21 cellular contexts compared by ENCODE assay signal in the genomic region with DNA sequence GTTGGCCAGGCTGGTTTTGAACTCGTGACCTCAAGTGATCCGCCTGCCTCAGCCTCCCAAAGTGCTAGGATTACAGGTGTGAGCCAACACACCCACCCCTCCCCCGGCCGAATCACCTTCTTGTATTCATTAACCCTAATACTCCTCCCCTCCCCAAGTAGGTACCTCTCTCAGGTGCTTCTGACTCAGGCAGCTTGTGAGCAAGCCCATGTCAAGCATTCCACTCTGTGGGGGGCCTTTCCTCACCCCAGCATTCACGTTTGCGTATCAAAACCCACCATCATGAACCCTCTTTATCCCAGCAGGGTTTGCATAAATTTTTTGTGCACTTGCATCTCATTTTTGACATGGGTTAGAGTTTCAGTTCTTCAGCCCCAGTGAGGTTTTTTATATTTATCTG.
"Had no signal": no experiment of that assay in that cellular context is flagged by ENCODE, and none has a peak within 500 bp of the region (broad histone marks: within the 10 kb centered on the region; RNA-seq: fewer than 3 reads in every experiment).

No MANE protein-coding gene starts in this region.

- H3K27ac Mint-ChIP-seq: dendritic cell treated with granulocyte-macrophage colony-stimulating factor and Interleukin-4, amounts not matched to agents 40 ng/mL and 50 ng/mL, for 4 days; effector memory CD8-positive, alpha-beta T cell; naive thymus-derived CD8-positive, alpha-beta T cell; stimulated activated memory B cell treated with anti-CD40 and anti-IgM and Interleukin-4, amounts not matched to agents 10 μg/mL and 1 μg/mL and 100 μg/mL, for 72 hours; stimulated activated naive CD8-positive, alpha-beta T cell treated with anti-CD3 and anti-CD28 coated beads, Interleukin-15, Interleukin-2, amounts not matched to agents 100 ng/mL and 50 ng/mL, for 24 hours had no signal

- H3K27me3 Mint-ChIP-seq: dendritic cell treated with granulocyte-macrophage colony-stimulating factor and Interleukin-4, amounts not matched to agents 40 ng/mL and 50 ng/mL, for 4 days had no signal

- H3K36me3 Mint-ChIP-seq: naive thymus-derived CD8-positive, alpha-beta T cell; stimulated activated memory B cell treated with anti-CD40 and anti-IgM and Interleukin-4, amounts not matched to agents 10 μg/mL and 1 μg/mL and 100 μg/mL, for 72 hours had no signal

- H3K36me3 ChIP-seq: spleen, tibial artery, upper lobe of right lung, vagina had no signal

- H3K27me3 ChIP-seq: foreskin keratinocyte, hepatocyte, tibial artery, upper lobe of right lung, vagina had no signal

- H3K9me3 Mint-ChIP-seq: dendritic cell treated with granulocyte-macrophage colony-stimulating factor and Interleukin-4, amounts not matched to agents 40 ng/mL and 50 ng/mL, for 4 days; effector memory CD8-positive, alpha-beta T cell; naive thymus-derived CD8-positive, alpha-beta T cell; neural crest cell; stimulated activated memory B cell treated with anti-CD40 and anti-IgM and Interleukin-4, amounts not matched to agents 10 μg/mL and 1 μg/mL and 100 μg/mL, for 72 hours; stimulated activated naive CD8-positive, alpha-beta T cell treated with anti-CD3 and anti-CD28 coated beads, Interleukin-15, Interleukin-2, amounts not matched to agents 100 ng/mL and 50 ng/mL, for 24 hours had no signal

- H3K4me1 ChIP-seq: foreskin keratinocyte, spleen, tibial artery, upper lobe of right lung, vagina had no signal

- H3K79me2 ChIP-seq: hepatocyte had no signal

- H2AFZ ChIP-seq: hepatocyte had no signal

- H3K4me3 ChIP-seq: hepatocyte, mucosa of descending colon, spleen, tibial artery, upper lobe of right lung, vagina had no signal

- H3K4me3 Mint-ChIP-seq: dendritic cell treated with granulocyte-macrophage colony-stimulating factor and Interleukin-4, amounts not matched to agents 40 ng/mL and 50 ng/mL, for 4 days; effector memory CD8-positive, alpha-beta T cell; naive thymus-derived CD8-positive, alpha-beta T cell; neural crest cell; stimulated activated memory B cell treated with anti-CD40 and anti-IgM and Interleukin-4, amounts not matched to agents 10 μg/mL and 1 μg/mL and 100 μg/mL, for 72 hours; stimulated activated naive CD8-positive, alpha-beta T cell treated with anti-CD3 and anti-CD28 coated beads, Interleukin-15, Interleukin-2, amounts not matched to agents 100 ng/mL and 50 ng/mL, for 24 hours had no signal

- H3K9me3 ChIP-seq: mucosa of descending colon, spleen, tibial artery, upper lobe of right lung, vagina had no signal

- H3K4me1 Mint-ChIP-seq: naive thymus-derived CD8-positive, alpha-beta T cell; neural crest cell; stimulated activated memory B cell treated with anti-CD40 and anti-IgM and Interleukin-4, amounts not matched to agents 10 μg/mL and 1 μg/mL and 100 μg/mL, for 72 hours had no signal

- H3K4me2 ChIP-seq: hepatocyte had no signal

- ATAC-seq: effector memory CD8-positive, alpha-beta T cell; foreskin keratinocyte; left lobe of liver; mucosa of descending colon; naive thymus-derived CD8-positive, alpha-beta T cell; sciatic nerve; stimulated activated memory B cell treated with anti-CD40 and anti-IgM and Interleukin-4, amounts not matched to agents 10 μg/mL and 1 μg/mL and 100 μg/mL, for 72 hours; upper lobe of right lung had no signal

- DNase-seq: effector memory CD8-positive, alpha-beta T cell; foreskin keratinocyte; kidney glomerular epithelial cell; mammary epithelial cell; mucosa of descending colon; naive thymus-derived CD8-positive, alpha-beta T cell; posterior cingulate gyrus; spleen; stimulated activated CD4-positive, alpha-beta T cell treated with anti-CD3 and anti-CD28 coated beads, Interleukin-15, amount 100 ng/mL, for 24 hours; stimulated activated CD4-positive, alpha-beta T cell treated with anti-CD3 and anti-CD28 coated beads, Interleukin-1b, Interleukin-23, amount 100 ng/mL, for 48 hours; stimulated activated CD4-positive, alpha-beta T cell treated with anti-CD3 and anti-CD28 coated beads, Interleukin-4, amount 100 ng/mL, for 24 hours; tibial artery; upper lobe of right lung had no signal

- H3K27ac ChIP-seq: foreskin keratinocyte, hepatocyte, spleen, tibial artery, upper lobe of right lung, vagina had no signal
